ENCODE assay signal across 8 cellular contexts in the genomic region with DNA sequence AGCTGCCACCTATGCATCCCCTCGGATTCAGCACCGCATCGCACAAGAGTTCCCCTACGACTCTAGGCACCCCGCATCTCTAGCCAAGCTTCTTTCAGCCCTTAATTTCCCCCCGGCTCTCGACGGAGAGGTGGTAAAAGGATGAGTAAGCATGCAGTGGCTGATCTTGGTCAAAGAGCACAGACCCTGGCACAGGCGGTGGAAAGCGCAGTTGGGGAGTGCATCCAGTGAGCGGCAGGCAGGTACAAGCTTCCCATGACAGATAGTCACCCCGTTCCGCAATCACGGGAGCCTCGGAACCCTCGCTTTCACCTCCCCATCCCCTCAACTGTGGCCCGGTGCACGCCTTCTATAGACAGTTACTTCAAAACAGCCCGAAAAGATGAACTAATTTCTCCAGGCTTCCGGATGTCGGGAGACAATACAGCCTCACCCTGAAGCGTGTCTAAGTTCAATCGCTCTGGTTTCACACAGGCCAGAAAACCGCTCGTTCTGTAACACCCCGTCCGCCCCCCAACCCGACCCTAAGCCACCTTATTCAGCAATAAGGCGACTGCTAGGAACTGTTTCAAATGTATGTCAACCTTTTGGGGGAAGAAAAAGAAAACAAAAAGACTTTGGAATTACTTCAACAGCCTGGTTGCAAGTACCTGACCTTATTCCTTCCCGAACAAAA. TPM values are rescaled to one million over a fixed set of nuclear protein-coding genes. Genes with fewer than 3 reads are reported as not detected.
DNase-seq lines count a peak whose midpoint lies in the region; ATAC-seq, FAIRE-seq and TF ChIP-seq lines count a peak whose summit lies in the region.

No MANE protein-coding gene starts in this region.

- POLR2A ChIA-PET in activated CD4-positive, alpha-beta T cell treated with anti-CD3 and anti-CD28 coated beads for 36 hours (lab: Charles Lee): interaction anchor here (0.6 to 1.0 kb wide), 6 partner anchors 8 to 449 kb away, joined by 3 to 6 read pairs (median 3); no protein-coding TSS in a partner anchor
- POLR2A ChIA-PET in HEK293T (lab: Yijun Ruan, JAX): interaction anchor here (0.6 to 1.4 kb wide), 6 partner anchors 10 to 242 kb away, joined by 3 to 6 read pairs (median 3); no protein-coding TSS in a partner anchor

- no peaks in the 10 kb centered on the region for H3K27me3 ChIP-seq in BE2C
- no peaks in the 10 kb centered on the region for H3K27me3 ChIP-seq in HUES64 (ENCODE audit: insufficient read depth, low read length)

- no peaks in the 10 kb centered on the region for H3K4me1 ChIP-seq in BE2C
- H3K4me1 ChIP-seq in HUES64 (ENCODE audit: insufficient read depth, low read length): peaks cover 7% of the 10 kb centered on the region; the same call in 1 of the 2 replicates

- H3K9me3 Mint-ChIP-seq in activated CD4-positive, alpha-beta T cell treated with anti-CD3 and anti-CD28 coated beads for 36 hours (ENCODE audit: low read depth): no peaks in the 10 kb centered on the region

- H3K9me3 ChIP-seq in BE2C (peaks cover 7% of the 10 kb centered on the region; the same call in 1 of the 2 replicates), HUES64 (ENCODE audit: insufficient read depth, low read depth, low read length) (no peaks in the 10 kb centered on the region)

- H3K36me3 Mint-ChIP-seq in activated CD4-positive, alpha-beta T cell treated with anti-CD3 and anti-CD28 coated beads for 36 hours (ENCODE audit: low read depth): peaks cover 10% of the 10 kb centered on the region

- H3K36me3 ChIP-seq in BE2C (peaks cover 5% of the 10 kb centered on the region), HUES64 (ENCODE audit: insufficient read depth, low read length) (no peaks in the 10 kb centered on the region)

- no peak overlapping the region for H3K27ac ChIP-seq in HUES64 (ENCODE audit: low read depth, low read length)
- H3K27ac ChIP-seq in coronary artery: peak overlapping the region; percentile 98 to 100

- TF ChIP-seq CTCF in BE2C (IDR thresholded peaks at IDR 0.05; ENCODE audit: low read depth, low read length): no peak
- TF ChIP-seq CTCF in coronary artery (IDR thresholded peaks at IDR 0.05): no peak
- no peak for TF ChIP-seq CTCF in lower leg skin (IDR thresholded peaks at IDR 0.05)
- no peak for TF ChIP-seq CTCF in D721Med (IDR thresholded peaks at IDR 0.05; ENCODE audit: insufficient read depth, missing control alignments)

- FAIRE-seq in D721Med (lab: Jason Lieb, UNC): no peak

- peaks cover 50% of the 10 kb centered on the region for H3K4me1 Mint-ChIP-seq in activated CD4-positive, alpha-beta T cell treated with anti-CD3 and anti-CD28 coated beads for 36 hours

- DNase-seq in BE2C (peak; percentile 39), coronary artery (ENCODE audit: low spot score) (peak; percentile 80), lower leg skin (ENCODE audit: low spot score in 2 of 2) (peak; percentile 56 to 90), HEK293T (ENCODE audit: extremely low spot score) (no peak), D721Med (ENCODE audit: insufficient read length, low spot score) (no peak)
- DNase-seq in activated CD4-positive, alpha-beta T cell treated with anti-CD3 and anti-CD28 coated beads for 36 hours: peak; percentile 84
- peak; percentile 33 to 63 (median 38) for DNase-seq in stimulated activated CD4-positive, alpha-beta T cell treated with anti-CD3 and anti-CD28 coated beads, TNF-alpha, amount 100 ng/mL, for 24 hours (ENCODE audit: low read depth in 3 of 3)

- ATAC-seq in activated CD4-positive, alpha-beta T cell treated with anti-CD3 and anti-CD28 coated beads for 36 hours: peak; percentile 34

- WGBS in HUES64: 1% methylated on average over 30 of the region's 30 CpGs
- WGBS in lower leg skin, 2 donors: 2% methylated on average over 30 of the region's 30 CpGs

- H3K27me3 Mint-ChIP-seq in activated CD4-positive, alpha-beta T cell treated with anti-CD3 and anti-CD28 coated beads for 36 hours: no peaks in the 10 kb centered on the region

- CTCF ChIA-PET in activated CD4-positive, alpha-beta T cell treated with anti-CD3 and anti-CD28 coated beads for 36 hours (lab: Charles Lee): interaction anchor here (0.8 kb wide), 2 partner anchors 83 to 166 kb away, joined by 3 to 4 read pairs; no protein-coding TSS in a partner anchor
- CTCF ChIA-PET in HEK293T (lab: Yijun Ruan, JAX): interaction anchor here (1.8 kb wide), 1 partner anchor 12 kb away, joined by 4 read pairs; no protein-coding TSS in a partner anchor

- no peak for TF ChIP-seq POLR2A in lower leg skin (IDR thresholded peaks at IDR 0.05)

- H3K4me3 Mint-ChIP-seq in activated CD4-positive, alpha-beta T cell treated with anti-CD3 and anti-CD28 coated beads for 36 hours: peak overlapping the region; percentile 84

- peak overlapping the region; percentile 93 for H3K27ac Mint-ChIP-seq in activated CD4-positive, alpha-beta T cell treated with anti-CD3 and anti-CD28 coated beads for 36 hours

- intact Hi-C loops in activated CD4-positive, alpha-beta T cell treated with anti-CD3 and anti-CD28 coated beads for 36 hours (cut with DNase I, micrococcal nuclease): loop anchor here (2.0 to 10.0 kb wide), 8 partner anchors 46 to 947 kb away; partner anchors contain the start of genes CHPF2 (in 1 of the 2) and GALNT11 (in 1 of the 2)
- intact Hi-C loops in lower leg skin (cut with DNase I; ENCODE audit: low total_unique reads): no loop called here

- H3K4me3 ChIP-seq in BE2C (ENCODE audit: low read depth, low read length) (peak overlapping the region; percentile 94), HUES64 (ENCODE audit: low read length) (peak overlapping the region; percentile 96), coronary artery (peak overlapping the region; percentile 99), lower leg skin (ENCODE audit: low read depth, poor library complexity, severe bottlenecking) (peak overlapping the region; percentile 92)

- H3K9ac ChIP-seq in HUES64 (ENCODE audit: low read depth, low read length): peak overlapping the region; percentile 96

TF ChIP-seq in HEK293T, 16 proteins besides CTCF, POLR2A, EP300 and RAD21:
- TF ChIP-seq NFRKB (IDR thresholded peaks at IDR 0.05): no peak

RNA-seq across cellular contexts. Expression of gene RHEB, which starts 1.5 kb away (rescaled TPM):
- 88.3 TPM for polyA plus RNA-seq in BE2C (2012; ENCODE audit: insufficient read depth, insufficient read length, low read depth)
- polyA plus RNA-seq in HUES64 (2013, experiment 1 of 2): 94.5 TPM
- 105 TPM for polyA plus RNA-seq in HUES64 (2013, experiment 2 of 2)
- total RNA-seq in activated CD4-positive, alpha-beta T cell treated with anti-CD3 and anti-CD28 coated beads for 36 hours: 10 to 100 TPM; 42.8 to 43.0 TPM
- total RNA-seq in lower leg skin: 10 to 100 TPM; 41.2 to 64.4 (median 53.5) TPM

Comparison
In these comparisons a context has a peak if more than half of its experiments do, and no peak if none do; other contexts are left out.
1. DNase-seq: peak in BE2C (single experiment), activated CD4-positive, alpha-beta T cell treated with anti-CD3 and anti-CD28 coated beads for 36 hours (single experiment), coronary artery (single experiment), lower leg skin (2 of 2) and stimulated activated CD4-positive, alpha-beta T cell treated with anti-CD3 and anti-CD28 coated beads, TNF-alpha, amount 100 ng/mL, for 24 hours (3 of 3); none in HEK293T (single experiment) and D721Med (single experiment).
2. Peak in every context shown above with its lines, with median percentiles within 50 percentile points of each other: H3K4me3 ChIP-seq.